ENCODE assay signal across 8 cellular contexts in the genomic region with DNA sequence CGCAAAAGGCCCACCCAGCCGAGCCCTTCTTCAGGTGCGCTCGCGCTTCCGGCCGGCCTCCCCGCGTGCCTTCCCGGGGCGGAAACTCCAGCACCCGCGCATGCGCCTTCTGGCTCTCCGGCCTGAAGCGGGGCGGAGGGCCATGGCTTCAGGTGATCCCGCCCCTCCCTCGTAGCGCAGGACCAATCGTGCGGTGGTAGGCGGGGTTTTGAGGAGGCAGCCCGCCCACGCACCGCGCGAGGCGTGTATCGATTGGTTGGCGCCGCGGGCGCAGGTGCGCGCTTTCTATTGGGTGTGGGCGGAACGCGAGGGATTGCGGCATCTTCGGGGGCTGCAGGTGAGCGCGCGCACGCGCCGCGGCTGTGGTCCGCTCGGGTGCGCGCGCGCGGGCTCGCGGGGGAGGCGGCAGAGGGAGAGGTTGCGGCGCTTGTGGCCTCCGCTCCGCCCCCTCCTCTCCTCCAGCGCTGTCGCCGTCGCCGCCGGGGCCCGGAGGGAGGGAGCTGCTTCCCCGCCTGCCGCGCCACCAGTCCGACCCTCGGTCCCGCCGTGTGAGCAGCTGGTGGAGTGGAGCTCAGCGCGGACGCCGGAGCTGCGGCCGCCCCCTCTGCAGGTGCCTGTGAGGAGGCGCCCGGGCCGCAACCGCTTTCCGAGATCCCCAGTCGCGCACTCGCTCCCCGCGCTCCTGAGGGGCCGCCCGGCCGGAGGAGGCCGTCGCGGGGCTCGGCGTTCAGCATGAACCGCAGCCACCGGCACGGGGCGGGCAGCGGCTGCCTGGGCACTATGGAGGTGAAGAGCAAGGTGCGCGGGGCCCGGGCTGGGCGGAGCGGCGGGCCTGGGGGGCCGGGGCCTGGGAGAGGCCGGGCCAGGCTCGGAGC. TPM values are rescaled to one million over a fixed set of nuclear protein-coding genes. Genes with fewer than 3 reads are reported as not detected.
DNase-seq lines count a peak whose midpoint lies in the region; ATAC-seq and TF ChIP-seq lines count a peak whose summit lies in the region.

A gene with protein sequence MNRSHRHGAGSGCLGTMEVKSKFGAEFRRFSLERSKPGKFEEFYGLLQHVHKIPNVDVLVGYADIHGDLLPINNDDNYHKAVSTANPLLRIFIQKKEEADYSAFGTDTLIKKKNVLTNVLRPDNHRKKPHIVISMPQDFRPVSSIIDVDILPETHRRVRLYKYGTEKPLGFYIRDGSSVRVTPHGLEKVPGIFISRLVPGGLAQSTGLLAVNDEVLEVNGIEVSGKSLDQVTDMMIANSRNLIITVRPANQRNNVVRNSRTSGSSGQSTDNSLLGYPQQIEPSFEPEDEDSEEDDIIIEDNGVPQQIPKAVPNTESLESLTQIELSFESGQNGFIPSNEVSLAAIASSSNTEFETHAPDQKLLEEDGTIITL (plus strand): TSS at position 526 of the 875 bp plus-strand sequence. CDS start 207 bp downstream, at position 733.

- peaks cover 15% of the 10 kb centered on the region for H3K4me1 ChIP-seq in HAP-1
- peaks cover 62% of the 10 kb centered on the region for H3K4me1 ChIP-seq in RWPE2 (ENCODE audit: insufficient read depth, poor library complexity, severe bottlenecking)

- H3K36me3 Mint-ChIP-seq in nephron (ENCODE audit: low read depth): peaks cover 8% of the 10 kb centered on the region

- TF ChIP-seq CTCF in RWPE2 (IDR thresholded peaks at IDR 0.05; ENCODE audit: poor library complexity, severe bottlenecking): no peak
- TF ChIP-seq CTCF in fibroblast of the aortic adventitia (IDR thresholded peaks at IDR 0.05; ENCODE audit: insufficient read depth, low read length): no peak
- TF ChIP-seq CTCF in nephron (IDR thresholded peaks at IDR 0.05; ENCODE audit: unreplicated experiment in 3 of 3): no peak

- no peaks in the 10 kb centered on the region for H3K9me3 Mint-ChIP-seq in nephron

- H3K36me3 ChIP-seq in HAP-1 (replicated peaks): no peaks in the 10 kb centered on the region
- peaks cover 32% of the 10 kb centered on the region for H3K36me3 ChIP-seq in RWPE2 (ENCODE audit: low read depth)

- H3K4me3 Mint-ChIP-seq in nephron: peak within 1 kb of the TSS; percentile 88 to 93 (median 93)

- peaks cover 31% of the 10 kb centered on the region for H3K27me3 Mint-ChIP-seq in nephron (ENCODE audit: low read depth)

- H3K9me3 ChIP-seq in HAP-1: no peaks in the 10 kb centered on the region
- H3K9me3 ChIP-seq in RWPE2 (ENCODE audit: severe bottlenecking): no peaks in the 10 kb centered on the region

- ATAC-seq in RWPE2 (ENCODE audit: low read depth): peak; percentile 68

- H3K27me3 ChIP-seq in HAP-1 (ENCODE audit: low read depth): no peaks in the 10 kb centered on the region
- H3K27me3 ChIP-seq in RWPE2 (ENCODE audit: insufficient read depth, poor library complexity, severe bottlenecking): no peaks in the 10 kb centered on the region

- DNase-seq in G401 (ENCODE audit: low spot score) (peak; percentile 99), HAP-1 (ENCODE audit: low spot score in 2 of 2) (peak; percentile 97 to 99), M059J (ENCODE audit: low read depth) (peak; percentile 99), RWPE2 (ENCODE audit: low spot score) (peak; percentile 100), fibroblast of the aortic adventitia (ENCODE audit: low read depth) (peak; percentile 88)
- peak; percentile 99 for DNase-seq in activated effector memory CD4-positive, alpha-beta T cell treated with Interleukin-2 at 50 U/mL for 16 hours
- DNase-seq in stimulated activated naive CD4-positive, alpha-beta T cell treated with Interleukin-2 at 50 U/mL for 16 hours (lab: John Stamatoyannopoulos, UW): peak; percentile 99

- H3K4me1 Mint-ChIP-seq in nephron: peaks cover 25% of the 10 kb centered on the region

- H3K4me3 ChIP-seq in HAP-1: peak within 1 kb of the TSS; percentile 67
- H3K4me3 ChIP-seq in RWPE2 (ENCODE audit: severe bottlenecking): peak within 1 kb of the TSS; percentile 87
- H3K4me3 ChIP-seq in fibroblast of the aortic adventitia (ENCODE audit: low read depth, low read length): peak within 1 kb of the TSS; percentile 70

- H3K27ac Mint-ChIP-seq in nephron: peak within 1 kb of the TSS; percentile 95 to 97 (median 96)

- peak within 1 kb of the TSS; percentile 94 for H3K27ac ChIP-seq in RWPE2 (ENCODE audit: poor library complexity, severe bottlenecking)

- in situ Hi-C loops in G401 (cut with HindIII; ENCODE audit: low sequenced_read_pairs): loop anchor here (5.0 kb wide), 1 partner anchor 56 kb away; no protein-coding TSS in a partner anchor
- in situ Hi-C loops in HAP-1 (cut with MboI; ENCODE audit: low sequenced_read_pairs): no loop called here

RNA-seq across cellular contexts. Expression of the gene that starts here (rescaled TPM):
- 30.0 and 43.3 TPM in 2 replicates for total RNA-seq in G401 (2014; rRNA removed; shearing (Covaris generic))
- 9.4 and 16.6 TPM in 2 replicates for total RNA-seq in M059J (2014; rRNA removed; shearing (Covaris generic))
- total RNA-seq in fibroblast of the aortic adventitia (ENCODE audit: low replicate concordance): 1.4 and 1.5 TPM in 2 replicates

Comparison
In these comparisons a context has a peak if more than half of its experiments do, and no peak if none do; other contexts are left out.
1. Peak in every context shown above with its lines: DNase-seq, ATAC-seq, H3K4me3 ChIP-seq and H3K27ac ChIP-seq.